8 cellular contexts compared by ENCODE assay signal in genomic region chrX:139831689-139832456, GRCh38.
DNase-seq lines count a peak whose midpoint lies in the region; ATAC-seq, FAIRE-seq and TF ChIP-seq lines count a peak whose summit lies in the region.

No MANE protein-coding gene starts in this region.

- DNase-seq in HFF-Myc (ENCODE audit: extremely low read depth, low read depth) (peak; percentile 54), NAMALWA (ENCODE audit: low spot score) (peak; percentile 25), endothelial cell of umbilical vein (ENCODE audit: low read depth, low spot score) (peak; percentile 73), spleen (no peak), NCI-H2196 (lab: John Stamatoyannopoulos, UW; ENCODE audit: unreplicated experiment) (no peak), NCI-H2107 treated with DMSO at 0.1 percent for 48 hours (lab: John Stamatoyannopoulos, UW; ENCODE audit: unreplicated experiment) (no peak), caudate nucleus (lab: John Stamatoyannopoulos, UW) (no peak)

- H3K4me3 ChIP-seq in HFF-Myc (replicated peaks; ENCODE audit: low read depth, low read length) (no peak overlapping the region), endothelial cell of umbilical vein (replicated peaks in 1 of 3; ENCODE audit: insufficient read depth in 1 of 3, low read depth in 1 of 3, low read length in 3 of 3) (no peak overlapping the region), spleen (peak overlapping the region in 1 of 8 donors; percentile 2)

- H3K4me2 ChIP-seq in endothelial cell of umbilical vein (ENCODE audit: insufficient read depth, low read length), result peak overlapping the region; percentile 42

- CTCF ChIA-PET in endothelial cell of umbilical vein (lab: Charles Lee), result interaction anchor here (2.3 kb wide), 1 partner anchor 13 kb away, joined by 5 read pairs; no protein-coding TSS in a partner anchor

- H3K36me3 ChIP-seq in endothelial cell of umbilical vein (ENCODE audit: control insufficient read depth in 2 of 2, extremely low read depth in 1 of 2, insufficient read depth in 2 of 2, low read length in 2 of 2) (no peaks in the 10 kb centered on the region), spleen (no peaks in the 10 kb centered on the region)

- FAIRE-seq in endothelial cell of umbilical vein (lab: Jason Lieb, UNC), result peak; percentile 83

- 24 to 40% (median 34%) methylated on average over 3 of the region's 3 CpGs for WGBS in spleen, 5 donors

- no peaks in the 10 kb centered on the region for H4K20me1 ChIP-seq in endothelial cell of umbilical vein (replicated peaks; ENCODE audit: control insufficient read depth, extremely low read depth, insufficient read depth, low read length)

- BruUV-seq in endothelial cell of umbilical vein (replicated peaks; lab: Mats Ljungman, UMichigan), result no TSS peak

- TF ChIP-seq CTCF in HFF-Myc (IDR thresholded peaks at IDR 0.05; ENCODE audit: low read depth, low read length, missing control alignments), result no peak
- no peak for TF ChIP-seq CTCF in endothelial cell of umbilical vein (IDR thresholded peaks at IDR 0.05; ENCODE audit: extremely low read depth in 1 of 2, insufficient read depth in 1 of 2, low read depth in 1 of 2, low read length in 2 of 2)
- no peak for TF ChIP-seq CTCF in spleen (IDR thresholded peaks at IDR 0.05 in 8 of 11, conservative IDR thresholded peaks at IDR 0.05 in 3 of 11)

- dilution Hi-C loops in endothelial cell of umbilical vein (cut with MboI; ENCODE audit: extremely low pct_ligation_motif_present, low sequenced_read_pairs), result no loop called here

- H3K4me1 ChIP-seq in endothelial cell of umbilical vein (ENCODE audit: control insufficient read depth, extremely low read depth, insufficient read depth, low read length) (peaks cover 26% of the 10 kb centered on the region), spleen (peaks cover 0 to 25% (median 17%) of the 10 kb centered on the region in 6 donors)

- no peaks in the 10 kb centered on the region for H3K27me3 ChIP-seq in endothelial cell of umbilical vein (ENCODE audit: control insufficient read depth in 2 of 2, insufficient read depth in 2 of 2, low read length in 2 of 2)
- H3K27me3 ChIP-seq in spleen (replicated peaks in 1 of 7), result no peaks in the 10 kb centered on the region

- H3K27ac ChIP-seq in endothelial cell of umbilical vein (ENCODE audit: insufficient read depth, low read depth, low read length), result no peak overlapping the region
- H3K27ac ChIP-seq in spleen, result peak overlapping the region in 5 of 8 donors; percentile 9 to 64 (median 54)
- H3K27ac ChIP-seq in caudate nucleus (ENCODE audit: low read depth, low read length), result no peak overlapping the region

- intact Hi-C loops in endothelial cell of umbilical vein (cut with micrococcal nuclease) (loop anchor here (2.0 kb wide), 1 partner anchor 49 kb away; no protein-coding TSS in a partner anchor), spleen (cut with DNase I; ENCODE audit: low total_unique reads) (no loop called here)

- no peaks in the 10 kb centered on the region for H3K9me1 ChIP-seq in endothelial cell of umbilical vein (replicated peaks; ENCODE audit: control insufficient read depth, extremely low read depth, insufficient read depth, low read length)

- TF ChIP-seq POLR2A in endothelial cell of umbilical vein (IDR thresholded peaks at IDR 0.05; ENCODE audit: low read depth, low read length) (no peak), spleen (IDR thresholded peaks at IDR 0.05) (no peak)

- POLR2A ChIA-PET in endothelial cell of umbilical vein (lab: Charles Lee), result no interaction called here

- ATAC-seq in GM18517 (IDR thresholded peaks at IDR 0.05; ENCODE audit: unreplicated experiment), result peak; percentile 84

- no peak overlapping the region for H3K9ac ChIP-seq in endothelial cell of umbilical vein (replicated peaks; ENCODE audit: extremely low read depth, insufficient read depth, low read length)

- no peaks in the 10 kb centered on the region for H3K9me3 ChIP-seq in endothelial cell of umbilical vein (replicated peaks; ENCODE audit: control insufficient read depth, insufficient read depth, low read length)
- no peaks in the 10 kb centered on the region for H3K9me3 ChIP-seq in spleen

- H3K79me2 ChIP-seq in endothelial cell of umbilical vein (ENCODE audit: control insufficient read depth, insufficient read depth, low read length), result peaks cover 12% of the 10 kb centered on the region

- no peak overlapping the region for H2AFZ ChIP-seq in endothelial cell of umbilical vein (ENCODE audit: low read depth, low read length)

TF ChIP-seq in endothelial cell of umbilical vein, 7 proteins besides CTCF, POLR2A, EP300 and RAD21:
- TF ChIP-seq MYC (IDR thresholded peaks at IDR 0.05; ENCODE audit: low read depth, low read length) (no peak), FOS (IDR thresholded peaks at IDR 0.05; ENCODE audit: borderline replicate concordance, insufficient read depth, low read length) (no peak), EZH2 (IDR thresholded peaks at IDR 0.05; ENCODE audit: borderline replicate concordance, low read depth, low read length, severe bottlenecking) (no peak), JUN (IDR thresholded peaks at IDR 0.05; ENCODE audit: borderline replicate concordance, insufficient read depth, insufficient read length, low read depth) (no peak), MAX (IDR thresholded peaks at IDR 0.05; ENCODE audit: insufficient read depth, insufficient read length) (no peak), POLR2AphosphoS5 (IDR thresholded peaks at IDR 0.05; ENCODE audit: insufficient read depth, low read depth, low read length) (no peak), GATA2 (IDR thresholded peaks at IDR 0.05; ENCODE audit: insufficient read depth, insufficient read length, low read depth, low read length) (no peak)

Comparison
In these comparisons a context has a peak if more than half of its experiments do, and no peak if none do; other contexts are left out.
1. DNase-seq: peak in HFF-Myc (single experiment), NAMALWA (single experiment) and endothelial cell of umbilical vein (single experiment); none in spleen (single experiment), NCI-H2196 (single experiment), NCI-H2107 treated with DMSO at 0.1 percent for 48 hours (single experiment) and caudate nucleus (0 of 61).
2. H3K27ac ChIP-seq: peak in spleen (5 of 8); none in endothelial cell of umbilical vein (single experiment) and caudate nucleus (single experiment).